8 cellular contexts compared by ENCODE assay signal in the genomic region with DNA sequence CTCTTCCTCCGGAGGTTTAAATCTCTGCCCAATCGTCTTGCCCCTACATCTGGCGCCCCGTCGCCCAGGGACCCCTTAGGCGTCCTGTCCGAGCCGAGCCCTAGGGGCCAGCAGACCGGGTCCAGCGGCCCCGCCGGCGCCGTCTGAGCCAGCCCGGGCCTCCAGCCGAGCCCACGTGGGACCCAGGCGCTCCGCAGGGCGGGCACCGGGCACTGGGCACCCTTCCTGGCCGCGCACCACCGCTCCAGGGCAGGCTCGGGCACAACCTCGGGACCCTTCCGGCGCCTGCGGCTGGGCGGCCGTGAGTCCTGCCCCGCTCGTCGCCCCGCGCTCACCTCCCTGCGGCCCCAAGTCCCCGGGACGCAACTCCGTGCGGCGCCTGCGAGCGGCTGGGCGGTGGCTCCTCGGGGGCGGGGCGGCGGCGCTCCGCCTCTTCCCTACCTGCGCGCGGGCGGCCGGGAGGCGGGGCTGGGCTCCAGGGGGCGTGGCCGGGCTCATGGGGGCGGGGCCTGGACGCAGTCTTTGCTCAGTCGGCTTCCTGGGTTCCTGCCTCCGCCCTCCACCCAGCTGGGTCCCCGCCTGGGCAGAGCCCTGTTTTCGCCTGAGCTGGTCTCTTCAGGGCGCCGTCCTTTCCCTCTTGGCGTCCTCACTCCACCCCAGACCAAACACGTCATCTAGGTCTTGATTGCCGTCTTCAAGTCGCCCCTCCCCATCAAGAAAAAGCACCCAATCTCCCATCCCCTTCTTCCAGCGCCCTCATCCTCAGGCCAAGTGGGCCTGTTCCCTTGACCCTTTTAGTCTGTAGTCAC. TPM values are rescaled to one million over a fixed set of nuclear protein-coding genes. Genes with fewer than 3 reads are reported as not detected.
DNase-seq lines count a peak whose midpoint lies in the region; ATAC-seq, FAIRE-seq and TF ChIP-seq lines count a peak whose summit lies in the region.

TSS of gene RHBDF2 (minus strand) at position 406 of the 809 bp plus-strand sequence. CDS start 19,899 bp downstream, outside the sequence.

- FAIRE-seq in bronchial epithelial cell (lab: Jason Lieb, UNC) = no peak

- peak within 1 kb of the TSS; percentile 90 for H3K4me3 ChIP-seq in bronchial epithelial cell (ENCODE audit: low read depth, low read length)

- no peaks in the 10 kb centered on the region for H3K27me3 ChIP-seq in bronchial epithelial cell (ENCODE audit: control insufficient read depth, insufficient read depth, low read length)

- no peak for TF ChIP-seq CTCF in bronchial epithelial cell (IDR thresholded peaks at IDR 0.05; ENCODE audit: insufficient read depth, low read length, severe bottlenecking)

- peaks cover 3% of the 10 kb centered on the region for H3K36me3 ChIP-seq in bronchial epithelial cell (ENCODE audit: control insufficient read depth, insufficient read depth, low read length)

- DNase-seq in SIG-M5 treated with dmso at 0.1 percent for 504 hours (lab: John Stamatoyannopoulos, UW; ENCODE audit: unreplicated experiment) (peak; percentile 82), SIG-M5 (lab: John Stamatoyannopoulos, UW) (no peak), NCI-H2196 treated with DMSO at 0.1 percent for 48 hours (lab: John Stamatoyannopoulos, UW; ENCODE audit: unreplicated experiment) (peak; percentile 92), bronchial epithelial cell (ENCODE audit: low read depth) (peak; percentile 84), iris pigment epithelial cell (ENCODE audit: low read depth) (peak; percentile 79)
- peak; percentile 87 to 96 (median 88) for DNase-seq in activated CD4-positive, CD25-positive, alpha-beta regulatory T cell (lab: John Stamatoyannopoulos, UW)
- peak; percentile 96 for DNase-seq in stimulated activated CD4-positive, alpha-beta T cell treated with anti-CD3 and anti-CD28 coated beads, Interleukin-12 subunit alpha, Interleukin-12 subunit beta, amount 100 ng/mL, for 4 hours

- ATAC-seq in HG03064 (IDR thresholded peaks at IDR 0.05; ENCODE audit: low read depth, unreplicated experiment) = peak; percentile 56

RNA-seq across cellular contexts. Expression of gene RHBDF2, which starts in this region (rescaled TPM):
- 9.9 and 10.8 TPM in 2 replicates for total RNA-seq in bronchial epithelial cell
